In the genomic region with DNA sequence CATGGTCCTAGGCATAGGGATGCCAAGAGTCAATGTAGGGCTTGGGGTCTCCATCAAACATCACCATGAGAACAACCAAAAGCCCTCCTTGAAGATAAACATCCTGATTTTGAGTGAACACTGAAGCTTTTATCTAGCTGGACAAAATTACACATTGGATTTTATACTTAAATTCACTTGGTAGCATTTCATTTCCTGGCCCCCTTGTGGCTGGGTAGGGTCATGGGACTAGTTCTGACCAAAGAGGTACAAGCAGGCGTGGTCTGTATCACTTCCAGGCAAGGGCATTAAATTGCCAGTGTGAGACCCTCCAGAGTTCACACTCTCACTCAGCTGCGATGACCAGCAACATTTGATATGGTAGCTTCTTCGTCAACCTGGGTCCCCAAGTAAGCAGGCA, we compare ENCODE assay signal across 8 cellular contexts.
DNase-seq lines count a peak whose midpoint lies in the region; TF ChIP-seq lines count a peak whose summit lies in the region.

No MANE protein-coding gene starts in this region.

- no peaks in the 10 kb centered on the region for H3K9me2 ChIP-seq in DOHH2 (replicated peaks; ENCODE audit: control insufficient read depth, low read length)

- H3K36me3 ChIP-seq in DOHH2 (ENCODE audit: control insufficient read depth, low read length): no peaks in the 10 kb centered on the region
- H3K36me3 ChIP-seq in SJSA1: no peaks in the 10 kb centered on the region
- no peaks in the 10 kb centered on the region for H3K36me3 ChIP-seq in kidney epithelial cell (ENCODE audit: control insufficient read depth, insufficient read depth, low read length)
- H3K36me3 ChIP-seq in prostate gland: no peaks in the 10 kb centered on the region

- H3K4me3 ChIP-seq in DOHH2 (ENCODE audit: low read length) (no peak overlapping the region), SJSA1 (no peak overlapping the region), kidney epithelial cell (ENCODE audit: low read depth, low read length) (no peak overlapping the region), prostate gland (no peak overlapping the region)

- no peak overlapping the region for H3K4me2 ChIP-seq in DOHH2 (ENCODE audit: low read length)

- TF ChIP-seq CTCF in DOHH2 (IDR thresholded peaks at IDR 0.05; ENCODE audit: low read depth, low read length, poor library complexity, severe bottlenecking) (peak; percentile 71), kidney epithelial cell (IDR thresholded peaks at IDR 0.05; ENCODE audit: insufficient read depth, low read length, poor library complexity, severe bottlenecking) (peak; percentile 21), prostate gland (IDR thresholded peaks at IDR 0.05) (peak in 1 of 4 experiments; percentile 15)

- CTCF ChIA-PET in HEK293T (lab: Yijun Ruan, JAX): interaction anchor here (0.9 to 1.0 kb wide), 3 partner anchors 10 to 18 kb away, joined by 3 to 4 read pairs (median 3); no protein-coding TSS in a partner anchor

- H3K79me2 ChIP-seq in DOHH2 (ENCODE audit: control insufficient read depth, low read length): no peaks in the 10 kb centered on the region

- POLR2A ChIA-PET in HEK293T (lab: Yijun Ruan, JAX): no interaction called here

- H3K27me3 ChIP-seq in DOHH2 (ENCODE audit: control insufficient read depth, low read length): no peaks in the 10 kb centered on the region
- no peaks in the 10 kb centered on the region for H3K27me3 ChIP-seq in SJSA1 (replicated peaks)
- no peaks in the 10 kb centered on the region for H3K27me3 ChIP-seq in kidney epithelial cell (ENCODE audit: control insufficient read depth, insufficient read depth, low read length)
- H3K27me3 ChIP-seq in prostate gland (replicated peaks; ENCODE audit: insufficient read depth): no peaks in the 10 kb centered on the region

- 91% methylated on average over 3 of the region's 3 CpGs for WGBS in prostate gland

- no peak for TF ChIP-seq POLR2A in prostate gland (IDR thresholded peaks at IDR 0.05)

- DNase-seq in HEK293T (ENCODE audit: extremely low spot score) (peak; percentile 26), SJSA1 (ENCODE audit: low read depth in 1 of 2, low spot score in 2 of 2) (peak in 1 of 2 experiments; percentile 13), kidney epithelial cell (ENCODE audit: low read depth) (no peak), NCI-H2081 treated with DMSO at 0.1 percent for 48 hours (lab: John Stamatoyannopoulos, UW) (no peak), prostate gland (ENCODE audit: low spot score) (no peak)
- no peak for DNase-seq in activated naive CD4-positive, alpha-beta T cell (lab: John Stamatoyannopoulos, UW)
- no peak for DNase-seq in activated CD4-positive, alpha-beta T cell treated with anti-CD3 and anti-CD28 coated beads, Interleukin-2, amount 50 U/mL, for 48 hours

- intact Hi-C loops in prostate gland (cut with DNase I): no loop called here

- H3F3A ChIP-seq in DOHH2 (ENCODE audit: control insufficient read depth, insufficient read depth): no peaks in the 10 kb centered on the region

- no peaks in the 10 kb centered on the region for H3K4me1 ChIP-seq in DOHH2 (ENCODE audit: control insufficient read depth, low read length)
- H3K4me1 ChIP-seq in SJSA1 (replicated peaks): peaks cover 25% of the 10 kb centered on the region
- no peaks in the 10 kb centered on the region for H3K4me1 ChIP-seq in prostate gland (replicated peaks)

- H3K27ac ChIP-seq in DOHH2 (ENCODE audit: low read depth, low read length): no peak overlapping the region
- H3K27ac ChIP-seq in SJSA1: peak overlapping the region; percentile 57
- H3K27ac ChIP-seq in prostate gland: no peak overlapping the region

- no peaks in the 10 kb centered on the region for H3K9me3 ChIP-seq in DOHH2 (ENCODE audit: control insufficient read depth, insufficient read depth, low read length)
- H3K9me3 ChIP-seq in SJSA1 (replicated peaks): no peaks in the 10 kb centered on the region; the same call in 1 of the 2 replicates
- H3K9me3 ChIP-seq in prostate gland: no peaks in the 10 kb centered on the region

- H4K20me1 ChIP-seq in DOHH2 (ENCODE audit: control insufficient read depth, insufficient read depth, low read depth, low read length): no peaks in the 10 kb centered on the region

TF ChIP-seq in HEK293T, 16 proteins besides CTCF, POLR2A, EP300 and RAD21:
- TF ChIP-seq ARNT (IDR thresholded peaks at IDR 0.05) (no peak), BHLHE40 (IDR thresholded peaks at IDR 0.05; ENCODE audit: borderline replicate concordance) (no peak), HDGF (IDR thresholded peaks at IDR 0.05; ENCODE audit: borderline replicate concordance) (no peak), TARDBP (IDR thresholded peaks at IDR 0.05) (no peak), FOXK2 (IDR thresholded peaks at IDR 0.05) (no peak), FOXM1 (IDR thresholded peaks at IDR 0.05; ENCODE audit: borderline replicate concordance) (no peak), SP1 (IDR thresholded peaks at IDR 0.05) (no peak), CTBP1 (IDR thresholded peaks at IDR 0.05; ENCODE audit: borderline replicate concordance) (no peak), ZNF384 (IDR thresholded peaks at IDR 0.05) (no peak), SUZ12 (IDR thresholded peaks at IDR 0.05) (no peak), NFRKB (IDR thresholded peaks at IDR 0.05) (no peak), L3MBTL2 (conservative IDR thresholded peaks at IDR 0.05) (no peak), FOXA1 (IDR thresholded peaks at IDR 0.05) (no peak), LEF1 (IDR thresholded peaks at IDR 0.05; ENCODE audit: borderline replicate concordance) (no peak), ELF4 (IDR thresholded peaks at IDR 0.05) (no peak)
- TF ChIP-seq, protein P1, sequence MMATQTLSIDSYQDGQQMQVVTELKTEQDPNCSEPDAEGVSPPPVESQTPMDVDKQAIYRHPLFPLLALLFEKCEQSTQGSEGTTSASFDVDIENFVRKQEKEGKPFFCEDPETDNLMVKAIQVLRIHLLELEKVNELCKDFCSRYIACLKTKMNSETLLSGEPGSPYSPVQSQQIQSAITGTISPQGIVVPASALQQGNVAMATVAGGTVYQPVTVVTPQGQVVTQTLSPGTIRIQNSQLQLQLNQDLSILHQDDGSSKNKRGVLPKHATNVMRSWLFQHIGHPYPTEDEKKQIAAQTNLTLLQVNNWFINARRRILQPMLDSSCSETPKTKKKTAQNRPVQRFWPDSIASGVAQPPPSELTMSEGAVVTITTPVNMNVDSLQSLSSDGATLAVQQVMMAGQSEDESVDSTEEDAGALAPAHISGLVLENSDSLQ (IDR thresholded peaks at IDR 0.05): no peak
TF ChIP-seq in HEK293T: peak in this region for 0.
